Comparison of ENCODE assay signal across 22 cellular contexts in the genomic region with DNA sequence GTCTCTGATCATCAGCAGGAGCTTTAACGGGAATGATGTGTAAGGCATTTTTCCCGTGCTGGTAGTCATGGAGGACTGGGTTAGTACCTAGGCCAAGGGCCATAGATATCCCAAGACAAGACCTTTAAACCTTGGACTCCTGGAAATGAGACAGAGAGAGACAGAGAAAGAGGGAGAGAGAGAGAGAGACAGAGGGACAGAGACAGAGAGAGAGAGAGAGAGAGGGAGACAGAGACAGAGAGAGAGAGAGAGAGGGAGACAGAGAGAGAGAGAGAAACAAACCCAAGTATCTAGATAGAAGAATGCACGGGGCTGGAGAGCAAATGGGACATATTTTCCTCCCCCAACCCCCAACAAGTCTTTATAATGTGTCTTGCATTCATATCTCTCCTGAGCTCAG. TPM values are rescaled to one million over a fixed set of nuclear protein-coding genes. Genes with fewer than 3 reads are reported as not detected.
DNase-seq lines count a peak whose midpoint lies in the region; ATAC-seq and TF ChIP-seq lines count a peak whose summit lies in the region.
"Had no signal": no experiment of that assay in that cellular context is flagged by ENCODE, and none has a peak within 500 bp of the region (broad histone marks: within the 10 kb centered on the region; RNA-seq: fewer than 3 reads in every experiment).

No MANE protein-coding gene starts in this region.

- H3K36me3 Mint-ChIP-seq in T-helper 1 cell treated with Interleukin-12 subunit alpha and Interleukin-12 subunit beta and Interleukin-4 antibody, amounts not matched to agents 30 μg/mL and 1 μg/mL, for 36 hours (ENCODE audit: low read depth), result peaks cover 82% of the 10 kb centered on the region
- H3K36me3 Mint-ChIP-seq in CD8-positive, alpha-beta T cell, result peaks cover 87% of the 10 kb centered on the region
- H3K36me3 Mint-ChIP-seq in activated T-helper 17 cell treated with anti-CD3 and anti-CD28 coated beads, Interleukin-2, amount 50 U/mL, for 72 hours (ENCODE audit: low read depth), result peaks cover 100% of the 10 kb centered on the region
- H3K36me3 Mint-ChIP-seq in naive B cell, result peaks cover 37 to 45% of the 10 kb centered on the region in 2 donors

- CTCF ChIA-PET in CD8-positive, alpha-beta T cell (lab: Charles Lee), result interaction anchor here (1.3 to 3.1 kb wide), 3 partner anchors 12 to 18 kb away, joined by 3 to 23 read pairs (median 5); no protein-coding TSS in a partner anchor

- no peak overlapping the region for H3K27ac ChIP-seq in CD8-positive, alpha-beta T cell (ENCODE audit: low read depth, low read length)
- H3K27ac ChIP-seq: 22Rv1, hepatocyte, Peyer's patch, transverse colon had no signal

- ATAC-seq in CD8-positive, alpha-beta T cell, result no peak
- ATAC-seq in activated T-helper 17 cell treated with anti-CD3 and anti-CD28 coated beads, Interleukin-2, amount 50 U/mL, for 72 hours (replicated peaks), result no peak
- ATAC-seq in naive B cell (ENCODE audit: low read depth in 2 of 2) (no peak), HG03097 (IDR thresholded peaks at IDR 0.05; ENCODE audit: low FRiP score, unreplicated experiment) (no peak)
- ATAC-seq: GM12878; mucosa of descending colon; stimulated activated naive CD8-positive, alpha-beta T cell treated with anti-CD3 and anti-CD28 coated beads, Interleukin-15, amount 100 ng/mL, for 72 hours had no signal

- DNase-seq in T-helper 1 cell (no peak), naive B cell (no peak), NCI-H226 (no peak), NCI-H187 treated with DMSO at 0.1 percent for 48 hours (lab: John Stamatoyannopoulos, UW) (no peak)
- no peak for DNase-seq in CD8-positive, alpha-beta T cell
- DNase-seq: AML-193; Caco-2; DND-41; H7; mucosa of descending colon; NCI-H524; Peyer's patch; stimulated activated naive CD8-positive, alpha-beta T cell treated with anti-CD3 and anti-CD28 coated beads, Interleukin-15, amount 100 ng/mL, for 72 hours; T-helper 9 cell; transverse colon had no signal

- H3K9me3 ChIP-seq in CD8-positive, alpha-beta T cell (ENCODE audit: low read length), result no peaks in the 10 kb centered on the region
- H3K9me3 ChIP-seq: Caco-2, mucosa of descending colon, Peyer's patch, transverse colon had no signal

- no peaks in the 10 kb centered on the region for H3K27me3 ChIP-seq in CD8-positive, alpha-beta T cell (ENCODE audit: insufficient read depth, low read length)
- H3K27me3 ChIP-seq: hepatocyte, Peyer's patch, transverse colon had no signal

- intact Hi-C loops in CD8-positive, alpha-beta T cell (cut with DNase I, micrococcal nuclease), result loop anchor here in 1 of 2 experiments (10.0 kb wide), 1 partner anchor 1088 kb away; the partner anchor contains the start of gene KDM7A

- H3K4me3 ChIP-seq in CD8-positive, alpha-beta T cell (ENCODE audit: low read depth, low read length), result no peak overlapping the region
- H3K4me3 ChIP-seq: GM12878, hepatocyte, mucosa of descending colon, Peyer's patch, smooth muscle cell, transverse colon had no signal

- peaks cover 12% of the 10 kb centered on the region for H3K9me3 Mint-ChIP-seq in T-helper 1 cell treated with Interleukin-12 subunit alpha and Interleukin-12 subunit beta and Interleukin-4 antibody, amounts not matched to agents 30 μg/mL and 1 μg/mL, for 36 hours
- H3K9me3 Mint-ChIP-seq in CD8-positive, alpha-beta T cell, result no peaks in the 10 kb centered on the region
- H3K9me3 Mint-ChIP-seq in activated T-helper 17 cell treated with anti-CD3 and anti-CD28 coated beads, Interleukin-2, amount 50 U/mL, for 72 hours, result no peaks in the 10 kb centered on the region
- H3K9me3 Mint-ChIP-seq in naive B cell, result peaks cover 5 to 13% (median 8%) of the 10 kb centered on the region in 7 donors

- peaks cover 85% of the 10 kb centered on the region for H3K4me1 ChIP-seq in CD8-positive, alpha-beta T cell (ENCODE audit: insufficient read depth, low read length)

- POLR2A ChIA-PET in CD8-positive, alpha-beta T cell (lab: Charles Lee), result interaction anchor here (1.0 to 3.5 kb wide), 4 partner anchors 8 to 26 kb away, joined by 4 to 21 read pairs (median 12); no protein-coding TSS in a partner anchor

- H3K4me1 Mint-ChIP-seq in T-helper 1 cell treated with Interleukin-12 subunit alpha and Interleukin-12 subunit beta and Interleukin-4 antibody, amounts not matched to agents 30 μg/mL and 1 μg/mL, for 36 hours (ENCODE audit: low read depth), result peaks cover 69% of the 10 kb centered on the region
- peaks cover 84% of the 10 kb centered on the region for H3K4me1 Mint-ChIP-seq in CD8-positive, alpha-beta T cell (ENCODE audit: low read depth)
- H3K4me1 Mint-ChIP-seq in activated T-helper 17 cell treated with anti-CD3 and anti-CD28 coated beads, Interleukin-2, amount 50 U/mL, for 72 hours, result peaks cover 58% of the 10 kb centered on the region
- peaks cover 34 to 44% (median 38%) of the 10 kb centered on the region in 3 donors for H3K4me1 Mint-ChIP-seq in naive B cell

- H3K27ac Mint-ChIP-seq in T-helper 1 cell treated with Interleukin-12 subunit alpha and Interleukin-12 subunit beta and Interleukin-4 antibody, amounts not matched to agents 30 μg/mL and 1 μg/mL, for 36 hours, result peak overlapping the region; percentile 28
- peak overlapping the region; percentile 66 for H3K27ac Mint-ChIP-seq in CD8-positive, alpha-beta T cell
- H3K27ac Mint-ChIP-seq in activated T-helper 17 cell treated with anti-CD3 and anti-CD28 coated beads, Interleukin-2, amount 50 U/mL, for 72 hours, result peak overlapping the region; percentile 63
- H3K27ac Mint-ChIP-seq in naive B cell, result peak overlapping the region in 4 of 6 donors; percentile 6 to 78 (median 53)

- H3K4me3 Mint-ChIP-seq in T-helper 1 cell treated with Interleukin-12 subunit alpha and Interleukin-12 subunit beta and Interleukin-4 antibody, amounts not matched to agents 30 μg/mL and 1 μg/mL, for 36 hours, result peak overlapping the region; percentile 13
- peak overlapping the region; percentile 20 for H3K4me3 Mint-ChIP-seq in CD8-positive, alpha-beta T cell
- H3K4me3 Mint-ChIP-seq in activated T-helper 17 cell treated with anti-CD3 and anti-CD28 coated beads, Interleukin-2, amount 50 U/mL, for 72 hours, result peak overlapping the region; percentile 67
- H3K4me3 Mint-ChIP-seq in naive B cell, result peak overlapping the region in 1 of 8 donors; percentile 61
- H3K4me3 Mint-ChIP-seq: stimulated activated naive CD8-positive, alpha-beta T cell treated with anti-CD3 and anti-CD28 coated beads, Interleukin-15, amount 100 ng/mL, for 72 hours had no signal

- no peaks in the 10 kb centered on the region for H3K27me3 Mint-ChIP-seq in T-helper 1 cell treated with Interleukin-12 subunit alpha and Interleukin-12 subunit beta and Interleukin-4 antibody, amounts not matched to agents 30 μg/mL and 1 μg/mL, for 36 hours (ENCODE audit: low read depth)
- no peaks in the 10 kb centered on the region for H3K27me3 Mint-ChIP-seq in CD8-positive, alpha-beta T cell (ENCODE audit: low read depth)
- no peaks in the 10 kb centered on the region for H3K27me3 Mint-ChIP-seq in activated T-helper 17 cell treated with anti-CD3 and anti-CD28 coated beads, Interleukin-2, amount 50 U/mL, for 72 hours
- H3K27me3 Mint-ChIP-seq in naive B cell, result no peaks in the 10 kb centered on the region
- H3K27me3 Mint-ChIP-seq: stimulated activated naive CD8-positive, alpha-beta T cell treated with anti-CD3 and anti-CD28 coated beads, Interleukin-15, amount 100 ng/mL, for 72 hours had no signal

- H3K36me3 ChIP-seq in CD8-positive, alpha-beta T cell (ENCODE audit: insufficient read depth, low read length), result peaks cover 66% of the 10 kb centered on the region

- no peak for TF ChIP-seq CTCF in CD8-positive, alpha-beta T cell (IDR thresholded peaks at IDR 0.05)

RNA-seq across cellular contexts. Expression of gene ZC3HAV1, which starts 22.3 kb away (rescaled TPM):
- total RNA-seq in CD8-positive, alpha-beta T cell, result 100 to 1,000 TPM; 194 to 198 TPM
- total RNA-seq in activated T-helper 17 cell treated with anti-CD3 and anti-CD28 coated beads, Interleukin-2, amount 50 U/mL, for 72 hours, result 100 to 1,000 TPM; 111 to 150 TPM
- 100 to 1,000 TPM in 3 of 6 donors, 10 to 100 TPM in 3; 64.8 to 129 (median 99.7) TPM for polyA plus RNA-seq in naive B cell (ENCODE audit: low read depth in 6 of 6)

RNA-seq across cellular contexts. Expression of gene ZC3HAV1L, which starts 51.4 kb away (rescaled TPM):
- total RNA-seq in CD8-positive, alpha-beta T cell, result under 1 TPM; 0.16 to 0.44 TPM
- total RNA-seq in activated T-helper 17 cell treated with anti-CD3 and anti-CD28 coated beads, Interleukin-2, amount 50 U/mL, for 72 hours, result 10 to 100 TPM; 23.6 to 32.4 TPM
- polyA plus RNA-seq in naive B cell (ENCODE audit: low read depth in 6 of 6), result under 1 TPM in 1 of 6 donors, not detected in 5; 0.18 TPM

Comparison
In these comparisons a context has a peak if more than half of its experiments do, and no peak if none do; other contexts are left out.
1. RNA of gene ZC3HAV1L, which starts 51.4 kb away (total RNA-seq): 23.6 to 32.4 TPM in activated T-helper 17 cell treated with anti-CD3 and anti-CD28 coated beads, Interleukin-2, amount 50 U/mL, for 72 hours; 0.16 to 0.44 TPM in CD8-positive, alpha-beta T cell; every median in the first group is over 10 times any median in the second.
2. Peak in every context shown above with its lines, with median percentiles within 50 percentile points of each other: H3K27ac Mint-ChIP-seq.